22 cellular contexts compared by ENCODE assay signal in the genomic region with DNA sequence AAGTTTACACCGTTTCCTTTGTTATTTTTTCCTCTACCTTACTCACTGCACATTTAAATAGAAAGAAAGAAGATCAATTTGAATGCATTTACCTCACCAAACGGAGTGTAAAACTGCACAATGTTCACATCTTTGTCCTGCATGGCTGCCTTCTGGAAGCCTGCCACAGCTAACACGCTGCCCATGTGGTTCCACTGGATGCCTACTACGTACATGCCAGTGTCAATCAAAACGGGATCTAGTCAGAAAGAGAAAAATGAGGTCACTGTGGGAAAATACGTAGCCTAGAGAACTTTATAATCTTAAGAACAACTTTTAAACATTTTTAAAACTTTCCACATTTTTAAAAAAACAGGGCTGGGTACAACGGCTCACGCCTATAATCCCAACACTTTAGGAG. TPM values are rescaled to one million over a fixed set of nuclear protein-coding genes. Genes with fewer than 3 reads are reported as not detected.
"Had no signal": no experiment of that assay in that cellular context is flagged by ENCODE, and none has a peak within 500 bp of the region (broad histone marks: within the 10 kb centered on the region; RNA-seq: fewer than 3 reads in every experiment).

No MANE protein-coding gene starts in this region.

- H3K27ac ChIP-seq: esophagus squamous epithelium, gastroesophageal sphincter, neutrophil, right atrium auricular region, sigmoid colon, skin epidermis, testis, transverse colon had no signal

- DNase-seq: esophagus squamous epithelium; foreskin fibroblast; immature natural killer cell; left colon; left ventricle myocardium superior; mesenchymal stem cell; midbrain; naive B cell; posterior cingulate gyrus; sigmoid colon; stimulated activated CD4-positive, alpha-beta T cell treated with anti-CD3 and anti-CD28 coated beads, Interleukin-2, amount 100 ng/mL, for 24 hours; stimulated activated CD4-positive, alpha-beta T cell treated with anti-CD3 and anti-CD28 coated beads, Interleukin-4, amount 100 ng/mL, for 4 hours; stimulated activated naive B cell treated with anti-CD40 and anti-IgM and Interleukin-4, amounts not matched to agents 10 μg/mL and 1 μg/mL and 100 μg/mL, for 72 hours; stimulated activated naive CD8-positive, alpha-beta T cell treated with anti-CD3 and anti-CD28 coated beads, Interleukin-15, amount 100 ng/mL, for 72 hours; testis; transverse colon had no signal

- H3K4me3 ChIP-seq: esophagus squamous epithelium, gastroesophageal sphincter, lung, right atrium auricular region, sigmoid colon, skin epidermis, testis, transverse colon had no signal

- H3K9me3 ChIP-seq: esophagus squamous epithelium, gastroesophageal sphincter, neutrophil, right atrium auricular region, sigmoid colon, testis, transverse colon had no signal

- H3K36me3 ChIP-seq: neutrophil had no signal

- H3K4me1 ChIP-seq: esophagus squamous epithelium, gastroesophageal sphincter, right atrium auricular region, sigmoid colon, testis, transverse colon had no signal

- H3K27me3 ChIP-seq: esophagus squamous epithelium, gastroesophageal sphincter, neutrophil, right atrium auricular region, sigmoid colon, testis, transverse colon had no signal

- ATAC-seq: gastroesophageal sphincter; left colon; left ventricle myocardium superior; stimulated activated naive B cell treated with anti-CD40 and anti-IgM and Interleukin-4, amounts not matched to agents 10 μg/mL and 1 μg/mL and 100 μg/mL, for 72 hours; stimulated activated naive CD8-positive, alpha-beta T cell treated with anti-CD3 and anti-CD28 coated beads, Interleukin-15, amount 100 ng/mL, for 72 hours had no signal

- FAIRE-seq: keratinocyte had no signal

RNA-seq across cellular contexts. Expression of a gene that starts 39.0 kb away (rescaled TPM):
- total RNA-seq: right atrium auricular region had no signal
- polyA plus RNA-seq: immature natural killer cell had no signal
